In the genomic region with DNA sequence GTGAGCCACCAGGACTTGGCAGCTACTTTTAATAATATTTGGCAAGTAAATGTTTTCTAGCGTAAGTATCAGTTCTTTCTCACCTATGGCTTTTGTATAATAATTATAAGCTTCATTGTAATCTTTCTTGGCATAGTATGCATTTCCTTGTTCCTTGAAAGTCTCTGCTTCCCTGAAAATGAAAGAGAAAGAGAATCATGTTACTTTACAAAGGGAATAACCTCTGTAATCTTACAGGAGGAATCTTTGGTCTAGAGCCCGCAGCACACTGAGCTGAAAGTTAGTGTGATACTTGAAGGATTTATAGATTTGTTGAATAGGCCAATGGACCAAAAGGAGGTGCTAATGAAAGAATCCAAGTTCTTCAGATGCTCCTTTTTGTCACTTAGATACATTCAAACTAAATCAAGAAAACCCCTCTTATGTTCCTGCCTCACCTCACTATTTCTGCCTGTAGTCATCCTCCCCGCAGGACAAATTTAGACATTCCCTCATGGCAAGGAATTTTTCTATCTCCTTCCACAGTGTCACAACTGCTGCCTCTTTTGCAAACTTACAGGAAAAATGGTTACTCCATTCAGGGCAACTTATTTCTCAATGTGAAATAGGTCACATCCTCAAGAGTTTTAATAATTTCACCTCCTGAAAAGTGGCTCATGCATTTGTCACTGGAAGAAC, we compare ENCODE assay signal across 17 cellular contexts. TPM values are rescaled to one million over a fixed set of nuclear protein-coding genes. Genes with fewer than 3 reads are reported as not detected.
A peak's percentile ranks its signal among the peaks of the same experiment; 100 is the strongest.
DNase-seq lines count a peak whose midpoint lies in the region; ATAC-seq, FAIRE-seq and TF ChIP-seq lines count a peak whose summit lies in the region.
"Had no signal": no experiment of that assay in that cellular context is flagged by ENCODE, and none has a peak within 500 bp of the region (broad histone marks: within the 10 kb centered on the region; RNA-seq: fewer than 3 reads in every experiment).

No MANE protein-coding gene starts in this region.

- DNase-seq in CD14-positive monocyte (ENCODE audit: low spot score) (no peak), Karpas-422 (no peak), T-cell (no peak), kidney (no peak), CD1c-positive myeloid dendritic cell (ENCODE audit: extremely low spot score) (no peak)
- DNase-seq in effector memory CD8-positive, alpha-beta T cell: no peak
- no peak for DNase-seq in NK-92 treated with Interleukin-12 subunit alpha and Interleukin-12 subunit beta, amount 100 ng/mL, for 24 hours (lab: John Stamatoyannopoulos, UW)
- DNase-seq: activated gamma-delta T cell, HFFc6, hypothalamus, islet precursor cell, KBM-7, NCI-H2029, NCI-H446 had no signal

- H3K27me3 Mint-ChIP-seq in CD14-positive monocyte (ENCODE audit: low read depth in 3 of 3) (no peaks in the 10 kb centered on the region), T-cell (no peaks in the 10 kb centered on the region)
- H3K27me3 Mint-ChIP-seq in effector memory CD8-positive, alpha-beta T cell: no peaks in the 10 kb centered on the region

- H4K20me1 ChIP-seq in Karpas-422 (ENCODE audit: insufficient read depth, low read depth, low read length): no peaks in the 10 kb centered on the region

- intact Hi-C loops in CD14-positive monocyte (cut with micrococcal nuclease): no loop called here
- intact Hi-C loops in kidney (cut with DNase I): no loop called here

- H3K27ac ChIP-seq in Karpas-422 (ENCODE audit: low read length) (peak overlapping the region; percentile 65), parathyroid adenoma (peak overlapping the region; percentile 29), kidney (ENCODE audit: low read depth in 2 of 2, low read length in 2 of 2) (no peak overlapping the region)

- peaks cover 57% of the 10 kb centered on the region for H3K79me2 ChIP-seq in Karpas-422 (ENCODE audit: low read length)
- H3K79me2 ChIP-seq in parathyroid adenoma: peaks cover 32% of the 10 kb centered on the region

- no peak for ATAC-seq in effector memory CD8-positive, alpha-beta T cell (replicated peaks)
- no peak for ATAC-seq in T-cell (replicated peaks in 1 of 4)

- CTCF ChIA-PET in T-cell (lab: Charles Lee): no interaction called here

- H2AFZ ChIP-seq in Karpas-422 (ENCODE audit: low read length): no peak overlapping the region
- H2AFZ ChIP-seq in parathyroid adenoma: no peak overlapping the region

- peaks cover 42% of the 10 kb centered on the region for H3K4me1 Mint-ChIP-seq in CD14-positive monocyte
- peaks cover 11 to 27% of the 10 kb centered on the region in 2 donors for H3K4me1 Mint-ChIP-seq in effector memory CD8-positive, alpha-beta T cell (ENCODE audit: low read depth in 2 of 2)
- H3K4me1 Mint-ChIP-seq in T-cell: peaks cover 20 to 28% (median 26%) of the 10 kb centered on the region in 3 donors

- H3K9me3 ChIP-seq in Karpas-422 (ENCODE audit: low read length) (no peaks in the 10 kb centered on the region), parathyroid adenoma (ENCODE audit: control insufficient read depth, low read length) (no peaks in the 10 kb centered on the region), kidney (ENCODE audit: control insufficient read depth in 1 of 2, low read length in 2 of 2) (no peaks in the 10 kb centered on the region)

- H3K36me3 Mint-ChIP-seq in CD14-positive monocyte: peaks cover 63 to 74% of the 10 kb centered on the region in 2 donors
- peaks cover 54% of the 10 kb centered on the region for H3K36me3 Mint-ChIP-seq in effector memory CD8-positive, alpha-beta T cell (ENCODE audit: insufficient read depth)
- peaks cover 40% of the 10 kb centered on the region for H3K36me3 Mint-ChIP-seq in T-cell

- TF ChIP-seq CTCF in CD14-positive monocyte (IDR thresholded peaks at IDR 0.05) (no peak), parathyroid adenoma (IDR thresholded peaks at IDR 0.05) (no peak), kidney (IDR thresholded peaks at IDR 0.05; ENCODE audit: borderline replicate concordance, extremely low read depth, insufficient read depth) (no peak)

- H3K36me3 ChIP-seq in Karpas-422 (ENCODE audit: insufficient read depth, low read length): peaks cover 42% of the 10 kb centered on the region
- no peaks in the 10 kb centered on the region for H3K36me3 ChIP-seq in parathyroid adenoma (ENCODE audit: control insufficient read depth, insufficient read depth, low read length)
- H3K36me3 ChIP-seq in kidney (ENCODE audit: control insufficient read depth in 1 of 2, insufficient read depth in 2 of 2, low read length in 2 of 2): peaks cover 27 to 47% of the 10 kb centered on the region in 2 donors

- peak overlapping the region in 4 of 7 donors; percentile 2 to 69 (median 54) for H3K27ac Mint-ChIP-seq in CD14-positive monocyte
- peak overlapping the region; percentile 53 to 75 for H3K27ac Mint-ChIP-seq in effector memory CD8-positive, alpha-beta T cell
- no peak overlapping the region for H3K27ac Mint-ChIP-seq in T-cell
- H3K27ac Mint-ChIP-seq: HFFc6 had no signal

- H3K4me3 ChIP-seq in Karpas-422 (ENCODE audit: low read length): no peak overlapping the region
- H3K4me3 ChIP-seq in parathyroid adenoma (ENCODE audit: low read depth, low read length): no peak overlapping the region
- no peak overlapping the region for H3K4me3 ChIP-seq in kidney (ENCODE audit: low read length in 2 of 2)

- no peaks in the 10 kb centered on the region for H3K9me3 Mint-ChIP-seq in CD14-positive monocyte
- H3K9me3 Mint-ChIP-seq in effector memory CD8-positive, alpha-beta T cell: no peaks in the 10 kb centered on the region
- no peaks in the 10 kb centered on the region for H3K9me3 Mint-ChIP-seq in T-cell
- H3K9me3 Mint-ChIP-seq: HFFc6, neural crest cell had no signal

- FAIRE-seq in kidney (lab: Jason Lieb, UNC): no peak
- FAIRE-seq: astrocyte had no signal

- H3K27me3 ChIP-seq in Karpas-422 (ENCODE audit: low read length) (no peaks in the 10 kb centered on the region), parathyroid adenoma (ENCODE audit: control insufficient read depth, insufficient read depth, low read length) (no peaks in the 10 kb centered on the region)

- H3K4me3 Mint-ChIP-seq in CD14-positive monocyte (no peak overlapping the region), T-cell (no peak overlapping the region)
- H3K4me3 Mint-ChIP-seq in effector memory CD8-positive, alpha-beta T cell: no peak overlapping the region
- H3K4me3 Mint-ChIP-seq: HFFc6, neural crest cell had no signal

- H3K4me2 ChIP-seq in Karpas-422 (ENCODE audit: low read depth, low read length, poor library complexity, severe bottlenecking) (no peak overlapping the region), parathyroid adenoma (ENCODE audit: low read length) (no peak overlapping the region)

- H3K4me1 ChIP-seq in Karpas-422 (ENCODE audit: low read length): peaks cover 88% of the 10 kb centered on the region
- no peaks in the 10 kb centered on the region for H3K4me1 ChIP-seq in parathyroid adenoma
- H3K4me1 ChIP-seq in kidney (ENCODE audit: control insufficient read depth in 1 of 2, insufficient read depth in 1 of 2, low read depth in 1 of 2, low read length in 2 of 2): peaks cover 5 to 25% of the 10 kb centered on the region in 2 donors

- H3K9me2 ChIP-seq in Karpas-422 (replicated peaks; ENCODE audit: insufficient read depth, low read length): no peaks in the 10 kb centered on the region

- no peak overlapping the region for H3K9ac ChIP-seq in Karpas-422 (ENCODE audit: low read length)
- no peak overlapping the region for H3K9ac ChIP-seq in parathyroid adenoma
- H3K9ac ChIP-seq in kidney (ENCODE audit: low read length in 2 of 2): no peak overlapping the region

- POLR2A ChIA-PET in T-cell (lab: Charles Lee): no interaction called here

RNA-seq across cellular contexts. Expression of a gene that starts 16.7 kb away (rescaled TPM):
- polyA plus RNA-seq in CD14-positive monocyte (10 to 100 TPM; 59.6 to 79.7 TPM), kidney (ENCODE audit: insufficient read depth, low read depth, low replicate concordance) (141 TPM)
- 56.1 and 64.1 TPM in 2 replicates for total RNA-seq in Karpas-422 (2014; rRNA removed; shearing (Covaris generic); ENCODE audit: low replicate concordance)
- total RNA-seq in T-cell (100 to 1,000 TPM; 107 to 129 (median 112) TPM), kidney (88.1 TPM)

RNA-seq across cellular contexts. Expression of a gene that starts 19.4 kb away (rescaled TPM):
- polyA plus RNA-seq in CD14-positive monocyte (10 to 100 TPM; 51.1 to 69.9 TPM), kidney (ENCODE audit: insufficient read depth, low read depth, low replicate concordance) (21.2 TPM)
- total RNA-seq in Karpas-422 (2014; rRNA removed; shearing (Covaris generic); ENCODE audit: low replicate concordance): 28.4 and 44.9 TPM in 2 replicates
- total RNA-seq in T-cell (10 to 100 TPM; 11.0 to 19.6 (median 18.4) TPM), kidney (26.8 TPM)

RNA-seq across cellular contexts. Expression of a gene that starts 33.9 kb away (rescaled TPM):
- 10 to 100 TPM; 47.0 to 50.2 TPM for polyA plus RNA-seq in CD14-positive monocyte
- total RNA-seq in Karpas-422 (2014; rRNA removed; shearing (Covaris generic); ENCODE audit: low replicate concordance): 41.3 and 79.1 TPM in 2 replicates
- 10 to 100 TPM; 24.4 to 36.2 (median 34.3) TPM for total RNA-seq in T-cell
- total RNA-seq in kidney: 87.5 TPM
- 64.0 TPM for polyA plus RNA-seq in kidney (ENCODE audit: insufficient read depth, low read depth, low replicate concordance)

RNA-seq across cellular contexts. Expression of a gene that starts 49.9 kb away (rescaled TPM):
- polyA plus RNA-seq in CD14-positive monocyte (under 1 TPM; 0.20 to 0.28 TPM), kidney (ENCODE audit: insufficient read depth, low read depth, low replicate concordance) (1.1 TPM)
- total RNA-seq in Karpas-422 (2014; rRNA removed; shearing (Covaris generic); ENCODE audit: low replicate concordance): not detected in 2 replicates
- total RNA-seq in T-cell (1 to 10 TPM in 1 of 5 donors, under 1 TPM in 4; 0.35 to 1.1 (median 0.89) TPM), kidney (3.8 TPM)

Comparison
In these comparisons a context has a peak if more than half of its experiments do, and no peak if none do; other contexts are left out.
1. H3K27ac Mint-ChIP-seq: peak in CD14-positive monocyte (4 of 7) and effector memory CD8-positive, alpha-beta T cell (2 of 2); none in T-cell (0 of 2).
2. H3K27ac ChIP-seq: peak in Karpas-422 (single experiment) and parathyroid adenoma (single experiment); none in kidney (0 of 2).